In the genomic region with DNA sequence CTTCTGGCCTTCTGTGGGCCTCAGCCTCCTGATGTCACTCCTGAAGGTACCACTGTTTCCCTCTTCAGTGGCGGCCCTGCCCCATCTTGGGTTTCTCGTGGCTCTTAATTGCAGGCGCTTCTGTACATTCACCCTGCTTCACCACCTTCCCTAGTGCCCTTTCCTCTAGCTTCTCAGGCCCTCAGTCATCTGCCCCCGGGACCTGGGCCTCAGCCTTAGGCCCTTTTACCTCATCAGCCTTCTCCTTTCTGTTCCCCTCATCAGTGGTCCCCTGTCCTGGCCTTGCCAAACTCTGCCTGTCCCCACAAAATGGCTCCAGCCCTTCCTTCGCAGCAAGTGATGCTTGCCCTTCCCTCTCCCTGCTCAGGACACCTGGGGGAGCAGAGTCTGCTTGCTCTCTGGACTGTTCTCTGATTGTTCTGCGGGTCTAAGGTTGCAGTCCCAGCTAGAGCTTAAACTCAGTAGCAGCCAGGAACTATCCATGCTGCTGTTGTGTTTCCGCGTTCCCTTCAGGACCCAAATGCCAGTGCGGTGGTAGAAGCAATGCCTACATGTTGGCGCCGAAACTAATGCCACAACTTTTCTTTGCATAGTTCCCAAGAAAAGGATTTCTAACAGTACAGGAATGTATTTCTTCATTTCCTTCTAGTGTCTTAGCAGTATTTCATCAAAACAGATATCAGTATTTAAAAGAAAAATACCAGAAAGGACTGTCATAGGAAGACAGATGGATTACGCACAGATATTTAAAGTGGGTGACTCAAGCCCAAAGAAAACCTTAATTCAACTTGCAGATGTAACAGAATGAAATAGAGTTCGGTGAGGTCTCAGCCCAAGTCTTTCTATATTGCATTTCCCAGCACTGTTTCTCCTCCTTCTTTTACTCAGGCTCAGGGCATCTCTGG, we compare ENCODE assay signal across 16 cellular contexts. TPM values are rescaled to one million over a fixed set of nuclear protein-coding genes. Genes with fewer than 3 reads are reported as not detected.
DNase-seq lines count a peak whose midpoint lies in the region; FAIRE-seq and TF ChIP-seq lines count a peak whose summit lies in the region.
"Had no signal": no experiment of that assay in that cellular context is flagged by ENCODE, and none has a peak within 500 bp of the region (broad histone marks: within the 10 kb centered on the region; RNA-seq: fewer than 3 reads in every experiment).

No MANE protein-coding gene starts in this region.

- H3K9ac ChIP-seq in astrocyte (ENCODE audit: low read length) = peak overlapping the region; percentile 90

- H2AFZ ChIP-seq in astrocyte (ENCODE audit: low read depth, low read length) (no peak overlapping the region), OCI-LY7 (ENCODE audit: low read length) (no peak overlapping the region)

- TF ChIP-seq CTCF in HL-60 (IDR thresholded peaks at IDR 0.05; ENCODE audit: insufficient read depth, low read length) (no peak), astrocyte (IDR thresholded peaks at IDR 0.05; ENCODE audit: insufficient read depth, low read depth, low read length) (no peak), OCI-LY7 (conservative IDR thresholded peaks at IDR 0.05; ENCODE audit: low read length) (no peak)

- H3K79me2 ChIP-seq in astrocyte (ENCODE audit: insufficient read depth, low read length) (peaks cover 87% of the 10 kb centered on the region), OCI-LY7 (ENCODE audit: insufficient read depth, low read depth, low read length) (peaks cover 40% of the 10 kb centered on the region; the same call in 1 of the 2 replicates)

- peaks cover 4% of the 10 kb centered on the region for H3K4me1 Mint-ChIP-seq in astrocyte (ENCODE audit: low read depth, unreplicated experiment)
- peaks cover 53 to 89% of the 10 kb centered on the region in 2 donors for H3K4me1 Mint-ChIP-seq in immature natural killer cell

- POLR2A ChIA-PET in OCI-LY7 (lab: Charles Lee) = interaction anchor here (0.5 to 0.9 kb wide), 2 partner anchors 12 to 217 kb away, joined by 3 read pairs; no protein-coding TSS in a partner anchor

- DNase-seq in AG08396 (ENCODE audit: low spot score) = peak; percentile 77
- DNase-seq in HL-60 (ENCODE audit: low read depth in 1 of 2, low spot score in 1 of 2) = no peak
- peak; percentile 95 for DNase-seq in astrocyte (ENCODE audit: low read depth)
- no peak for DNase-seq in immature natural killer cell
- DNase-seq in stimulated activated naive CD4-positive, alpha-beta T cell (lab: John Stamatoyannopoulos, UW) = no peak
- no peak for DNase-seq in OCI-LY7 (ENCODE audit: low spot score)
- no peak for DNase-seq in MG63
- no peak for DNase-seq in DMS153 treated with DMSO at 0.1 percent for 48 hours (lab: John Stamatoyannopoulos, UW; ENCODE audit: unreplicated experiment)
- DNase-seq: activated CD4-positive, alpha-beta T cell treated with anti-CD3 and anti-CD28 coated beads, Interleukin-2, amount 50 U/mL, for 1 hour; activated naive CD4-positive, alpha-beta T cell treated with anti-CD3 and anti-CD28 coated beads, Interleukin-2, amount 10 ng/mL, durations not matched to agents 7 days and 5 days; kidney; NCI-H1092; NCI-H526; ovary; substantia nigra had no signal

- no peaks in the 10 kb centered on the region for H3K27me3 ChIP-seq in HL-60 (ENCODE audit: insufficient read depth, poor library complexity, severe bottlenecking)
- H3K27me3 ChIP-seq in astrocyte (ENCODE audit: insufficient read depth, low read length) = no peaks in the 10 kb centered on the region
- no peaks in the 10 kb centered on the region for H3K27me3 ChIP-seq in MG63
- H3K27me3 ChIP-seq: ovary had no signal

- H3K4me1 ChIP-seq in astrocyte (ENCODE audit: insufficient read depth, low read length) (peaks cover 43% of the 10 kb centered on the region), OCI-LY7 (ENCODE audit: insufficient read depth, low read length, poor library complexity, severe bottlenecking) (no peaks in the 10 kb centered on the region)

- CTCF ChIA-PET in OCI-LY7 (lab: Charles Lee; ENCODE audit: unreplicated experiment) = no interaction called here

- H3K36me3 ChIP-seq in astrocyte (ENCODE audit: insufficient read depth, low read length) = peaks cover 17% of the 10 kb centered on the region
- H3K36me3 ChIP-seq in OCI-LY7 (ENCODE audit: insufficient read depth, low read length) = peaks cover 71% of the 10 kb centered on the region
- H3K36me3 ChIP-seq in MG63 = peaks cover 81% of the 10 kb centered on the region
- H3K36me3 ChIP-seq: ovary had no signal

- no peaks in the 10 kb centered on the region for H3K27me3 Mint-ChIP-seq in astrocyte (ENCODE audit: low read depth, unreplicated experiment)
- H3K27me3 Mint-ChIP-seq in immature natural killer cell (ENCODE audit: low read depth in 3 of 3) = no peaks in the 10 kb centered on the region
- H3K27me3 Mint-ChIP-seq: activated naive CD4-positive, alpha-beta T cell treated with anti-CD3 and anti-CD28 coated beads, Interleukin-2, amount 10 ng/mL, durations not matched to agents 7 days and 5 days had no signal

- peaks cover 10% of the 10 kb centered on the region for H3K9me3 ChIP-seq in astrocyte (ENCODE audit: insufficient read depth, low read depth, low read length)
- H3K9me3 ChIP-seq in OCI-LY7 (ENCODE audit: low read length) = no peaks in the 10 kb centered on the region
- H3K9me3 ChIP-seq in MG63 = peaks cover 15% of the 10 kb centered on the region
- H3K9me3 ChIP-seq: ovary had no signal

- H3K4me3 Mint-ChIP-seq in astrocyte (ENCODE audit: unreplicated experiment) (no peak overlapping the region), immature natural killer cell (no peak overlapping the region)
- H3K4me3 Mint-ChIP-seq: activated naive CD4-positive, alpha-beta T cell treated with anti-CD3 and anti-CD28 coated beads, Interleukin-2, amount 10 ng/mL, durations not matched to agents 7 days and 5 days had no signal

- FAIRE-seq in astrocyte (lab: Jason Lieb, UNC) = peak; percentile 83
- FAIRE-seq: GM12878, kidney had no signal

- H3K27ac ChIP-seq in HL-60 (replicated peaks) (peak overlapping the region; percentile 18; the same call in 1 of the 2 replicates), astrocyte (ENCODE audit: low read depth, low read length) (peak overlapping the region; percentile 100), OCI-LY7 (ENCODE audit: low read depth, low read length, poor library complexity, severe bottlenecking) (no peak overlapping the region)
- H3K27ac ChIP-seq: ovary had no signal

- H4K20me1 ChIP-seq in astrocyte (ENCODE audit: insufficient read depth, low read length) (no peaks in the 10 kb centered on the region), OCI-LY7 (ENCODE audit: insufficient read depth, low read length) (no peaks in the 10 kb centered on the region)

- no peaks in the 10 kb centered on the region for H3K9me2 ChIP-seq in OCI-LY7 (ENCODE audit: insufficient read depth, low read length)

- H3K36me3 Mint-ChIP-seq in astrocyte (ENCODE audit: low read depth, unreplicated experiment) = peaks cover 20% of the 10 kb centered on the region
- H3K36me3 Mint-ChIP-seq in immature natural killer cell = peaks cover 24 to 39% (median 27%) of the 10 kb centered on the region in 3 donors

- intact Hi-C loops in OCI-LY7 (cut with micrococcal nuclease; ENCODE audit: unreplicated experiment) = no loop called here

- H3K9me3 Mint-ChIP-seq in astrocyte (ENCODE audit: unreplicated experiment) (peaks cover 9% of the 10 kb centered on the region), immature natural killer cell (no peaks in the 10 kb centered on the region)
- H3K9me3 Mint-ChIP-seq: activated naive CD4-positive, alpha-beta T cell treated with anti-CD3 and anti-CD28 coated beads, Interleukin-2, amount 10 ng/mL, durations not matched to agents 7 days and 5 days had no signal

- H3K4me2 ChIP-seq in astrocyte (ENCODE audit: low read length) (peak overlapping the region; percentile 77), OCI-LY7 (ENCODE audit: low read length) (no peak overlapping the region)

- H3K4me3 ChIP-seq in HL-60 (replicated peaks; ENCODE audit: insufficient read depth, low read length) = no peak overlapping the region
- peak overlapping the region; percentile 6 for H3K4me3 ChIP-seq in astrocyte (ENCODE audit: insufficient read depth, low read depth, low read length)
- no peak overlapping the region for H3K4me3 ChIP-seq in OCI-LY7 (ENCODE audit: low read depth, low read length, poor library complexity, severe bottlenecking)
- H3K4me3 ChIP-seq in MG63 = no peak overlapping the region
- H3K4me3 ChIP-seq: GM12878, ovary had no signal

- H3K27ac Mint-ChIP-seq in astrocyte (ENCODE audit: unreplicated experiment) (no peak overlapping the region), immature natural killer cell (peak overlapping the region in 5 of 6 donors; percentile 0 to 63 (median 31))
- H3K27ac Mint-ChIP-seq: activated naive CD4-positive, alpha-beta T cell treated with anti-CD3 and anti-CD28 coated beads, Interleukin-2, amount 10 ng/mL, durations not matched to agents 7 days and 5 days had no signal

- no TSS peak for BruUV-seq in OCI-LY7 (replicated peaks; lab: Mats Ljungman, UMichigan)

RNA-seq across cellular contexts. Expression of a gene that starts 7.5 kb away (rescaled TPM):
- 30.6 and 31.7 TPM in 2 replicates for total RNA-seq in astrocyte
- 10 to 100 TPM; 30.3 to 53.8 (median 48.1) TPM for polyA plus RNA-seq in immature natural killer cell
- total RNA-seq in OCI-LY7 (2014; rRNA removed; shearing (Covaris generic)) = 18.0 and 19.4 TPM in 2 replicates
- total RNA-seq in OCI-LY7 (2022) = 37.7 and 49.6 TPM in 2 replicates
- 16.0 and 36.1 TPM in 2 replicates for total RNA-seq in MG63 (2014; rRNA removed; shearing (Covaris generic); ENCODE audit: low replicate concordance)

Comparison
In these comparisons a context has a peak if more than half of its experiments do, and no peak if none do; other contexts are left out.
1. DNase-seq: peak in AG08396 (single experiment) and astrocyte (single experiment); none in HL-60 (0 of 2), immature natural killer cell (0 of 3), stimulated activated naive CD4-positive, alpha-beta T cell (0 of 6), OCI-LY7 (single experiment), MG63 (single experiment) and DMS153 treated with DMSO at 0.1 percent for 48 hours (single experiment).